1 cellular context compared by ENCODE assay signal in genomic region chr10:15571570-15571969, GRCh38.
TF ChIP-seq lines count a peak whose summit lies in the region.

No MANE protein-coding gene starts in this region.

TF ChIP-seq in IMR-90, 13 proteins besides CTCF, POLR2A, EP300 and RAD21 (continued from another document):
- TF ChIP-seq USF2 (IDR thresholded peaks at IDR 0.05; ENCODE audit: low read depth, low read length) (no peak), BHLHE40 (IDR thresholded peaks at IDR 0.05; ENCODE audit: low read depth, low read length) (no peak)
